ENCODE assay signal across 1 cellular context in the genomic region with DNA sequence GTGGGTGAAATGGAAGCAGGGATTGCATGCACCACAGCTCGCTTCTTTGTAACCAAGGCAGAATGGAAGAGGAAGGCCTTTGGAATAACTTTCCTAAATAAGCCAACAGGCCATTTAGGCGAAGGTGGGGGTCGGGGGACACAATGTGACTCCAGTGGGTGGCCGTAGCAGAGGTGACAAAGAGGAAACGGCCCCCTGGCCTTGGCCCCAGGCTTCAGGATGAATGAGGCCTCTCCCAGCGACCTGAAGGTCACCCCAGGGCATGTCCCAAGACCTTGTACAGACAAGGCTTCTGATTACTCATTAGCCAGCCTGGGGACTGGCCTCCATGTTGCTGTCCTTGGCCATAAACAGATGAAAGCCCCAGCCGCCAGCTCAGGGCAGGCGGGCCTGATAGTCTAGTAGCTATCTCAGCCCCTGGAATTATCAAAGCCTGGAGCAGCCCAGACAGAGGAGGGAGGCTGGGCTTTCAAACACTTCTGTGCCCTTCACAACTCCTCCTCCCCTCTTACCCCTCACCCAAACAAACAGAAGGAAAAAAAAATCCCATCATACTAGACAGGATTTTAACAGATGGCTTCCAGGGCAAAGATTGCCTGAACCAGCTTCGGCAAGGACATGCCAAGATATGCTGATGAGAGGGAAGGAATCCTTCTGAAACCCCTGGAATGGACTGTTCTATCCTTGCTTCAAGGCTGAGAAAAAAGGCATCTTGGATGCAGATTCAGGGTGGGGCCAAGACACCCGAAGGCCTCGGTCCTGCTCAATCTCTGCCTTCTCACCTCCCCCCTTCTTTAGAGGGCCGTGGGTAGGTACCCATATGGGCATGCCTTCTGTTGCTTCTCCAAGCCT.
A peak's percentile ranks its signal among the peaks of the same experiment; 100 is the strongest.
TF ChIP-seq lines count a peak whose summit lies in the region.

No MANE protein-coding gene starts in this region.

TF ChIP-seq in HepG2, 621 proteins besides CTCF, POLR2A, EP300 and RAD21 (continued from another document and continues in another):
- TF ChIP-seq RFX1 (IDR thresholded peaks at IDR 0.05) (no peak), HOXA3 (CRISPR knock-in tag; IDR thresholded peaks at IDR 0.05) (peak; percentile 97), ZSCAN29 (CRISPR knock-in tag; conservative IDR thresholded peaks at IDR 0.05) (no peak; the same call in 1 of the 2 replicates), ARHGAP35 (CRISPR knock-in tag; IDR thresholded peaks at IDR 0.05; ENCODE audit: borderline replicate concordance) (no peak), ZNF234 (CRISPR knock-in tag; conservative IDR thresholded peaks at IDR 0.05) (no peak), KDM2A (CRISPR knock-in tag; IDR thresholded peaks at IDR 0.05; ENCODE audit: borderline replicate concordance, low read depth) (no peak; the same call in 1 of the 2 replicates), AKAP8 (CRISPR knock-in tag; IDR thresholded peaks at IDR 0.05) (peak; percentile 71; the same call in 1 of the 2 replicates), SMARCE1 (IDR thresholded peaks at IDR 0.05; ENCODE audit: borderline replicate concordance) (no peak), SOX6 (IDR thresholded peaks at IDR 0.05) (no peak), SOX6 (CRISPR knock-in tag; IDR thresholded peaks at IDR 0.05) (peak; percentile 99), ATF1 (CRISPR knock-in tag; IDR thresholded peaks at IDR 0.05) (peak; percentile 18; the same call in 1 of the 2 replicates), ZBTB8A (CRISPR knock-in tag; IDR thresholded peaks at IDR 0.05; ENCODE audit: borderline replicate concordance, low read depth) (no peak), DR1 (CRISPR knock-in tag; IDR thresholded peaks at IDR 0.05) (peak; percentile 22; the same call in 1 of the 2 replicates), WIZ (CRISPR knock-in tag; IDR thresholded peaks at IDR 0.05) (no peak), PTBP1 (IDR thresholded peaks at IDR 0.05; ENCODE audit: low read depth, low read length, poor library complexity, severe bottlenecking) (no peak), DNMT3B (CRISPR knock-in tag; conservative IDR thresholded peaks at IDR 0.05) (no peak; the same call in 1 of the 2 replicates), ZNF605 (CRISPR knock-in tag; IDR thresholded peaks at IDR 0.05) (peak; percentile 72), SOX5 (CRISPR knock-in tag; IDR thresholded peaks at IDR 0.05; ENCODE audit: borderline replicate concordance) (peak; percentile 93), NR2C2 (CRISPR knock-in tag; IDR thresholded peaks at IDR 0.05; ENCODE audit: borderline replicate concordance) (peak; percentile 80), SPEN (CRISPR knock-in tag; IDR thresholded peaks at IDR 0.05; ENCODE audit: low read depth) (peak; percentile 45; the same call in 1 of the 2 replicates), NR1H2 (CRISPR knock-in tag; IDR thresholded peaks at IDR 0.05; ENCODE audit: borderline replicate concordance, low read depth) (peak; percentile 21; the same call in 1 of the 2 replicates), RELA (CRISPR knock-in tag; IDR thresholded peaks at IDR 0.05) (no peak), FOXO1 (CRISPR knock-in tag; IDR thresholded peaks at IDR 0.05) (peak; percentile 95), HDAC1 (CRISPR knock-in tag; IDR thresholded peaks at IDR 0.05) (peak; percentile 95), GTF2F1 (IDR thresholded peaks at IDR 0.05; ENCODE audit: low read length) (no peak), HMG20B (CRISPR knock-in tag; conservative IDR thresholded peaks at IDR 0.05) (peak; percentile 68; the same call in 1 of the 2 replicates), ONECUT2 (CRISPR knock-in tag; IDR thresholded peaks at IDR 0.05) (no peak), FOXA1 (IDR thresholded peaks at IDR 0.05) (no peak), FOXA1 (CRISPR knock-in tag; IDR thresholded peaks at IDR 0.05) (peak; percentile 74), ZNF768 (CRISPR knock-in tag; IDR thresholded peaks at IDR 0.05) (no peak; the same call in 1 of the 2 replicates), ZFY (CRISPR knock-in tag; IDR thresholded peaks at IDR 0.05) (peak; percentile 74)
- TF ChIP-seq, protein P1, sequence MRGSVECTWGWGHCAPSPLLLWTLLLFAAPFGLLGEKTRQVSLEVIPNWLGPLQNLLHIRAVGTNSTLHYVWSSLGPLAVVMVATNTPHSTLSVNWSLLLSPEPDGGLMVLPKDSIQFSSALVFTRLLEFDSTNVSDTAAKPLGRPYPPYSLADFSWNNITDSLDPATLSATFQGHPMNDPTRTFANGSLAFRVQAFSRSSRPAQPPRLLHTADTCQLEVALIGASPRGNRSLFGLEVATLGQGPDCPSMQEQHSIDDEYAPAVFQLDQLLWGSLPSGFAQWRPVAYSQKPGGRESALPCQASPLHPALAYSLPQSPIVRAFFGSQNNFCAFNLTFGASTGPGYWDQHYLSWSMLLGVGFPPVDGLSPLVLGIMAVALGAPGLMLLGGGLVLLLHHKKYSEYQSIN (CRISPR knock-in tag; IDR thresholded peaks at IDR 0.05; ENCODE audit: borderline replicate concordance): no peak
- TF ChIP-seq, protein P2, sequence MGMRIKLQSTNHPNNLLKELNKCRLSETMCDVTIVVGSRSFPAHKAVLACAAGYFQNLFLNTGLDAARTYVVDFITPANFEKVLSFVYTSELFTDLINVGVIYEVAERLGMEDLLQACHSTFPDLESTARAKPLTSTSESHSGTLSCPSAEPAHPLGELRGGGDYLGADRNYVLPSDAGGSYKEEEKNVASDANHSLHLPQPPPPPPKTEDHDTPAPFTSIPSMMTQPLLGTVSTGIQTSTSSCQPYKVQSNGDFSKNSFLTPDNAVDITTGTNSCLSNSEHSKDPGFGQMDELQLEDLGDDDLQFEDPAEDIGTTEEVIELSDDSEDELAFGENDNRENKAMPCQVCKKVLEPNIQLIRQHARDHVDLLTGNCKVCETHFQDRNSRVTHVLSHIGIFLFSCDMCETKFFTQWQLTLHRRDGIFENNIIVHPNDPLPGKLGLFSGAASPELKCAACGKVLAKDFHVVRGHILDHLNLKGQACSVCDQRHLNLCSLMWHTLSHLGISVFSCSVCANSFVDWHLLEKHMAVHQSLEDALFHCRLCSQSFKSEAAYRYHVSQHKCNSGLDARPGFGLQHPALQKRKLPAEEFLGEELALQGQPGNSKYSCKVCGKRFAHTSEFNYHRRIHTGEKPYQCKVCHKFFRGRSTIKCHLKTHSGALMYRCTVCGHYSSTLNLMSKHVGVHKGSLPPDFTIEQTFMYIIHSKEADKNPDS (CRISPR knock-in tag; IDR thresholded peaks at IDR 0.05): no peak
- TF ChIP-seq, protein P3, sequence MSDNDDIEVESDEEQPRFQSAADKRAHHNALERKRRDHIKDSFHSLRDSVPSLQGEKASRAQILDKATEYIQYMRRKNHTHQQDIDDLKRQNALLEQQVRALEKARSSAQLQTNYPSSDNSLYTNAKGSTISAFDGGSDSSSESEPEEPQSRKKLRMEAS (IDR thresholded peaks at IDR 0.05): peak; percentile 55
- TF ChIP-seq, protein P4, sequence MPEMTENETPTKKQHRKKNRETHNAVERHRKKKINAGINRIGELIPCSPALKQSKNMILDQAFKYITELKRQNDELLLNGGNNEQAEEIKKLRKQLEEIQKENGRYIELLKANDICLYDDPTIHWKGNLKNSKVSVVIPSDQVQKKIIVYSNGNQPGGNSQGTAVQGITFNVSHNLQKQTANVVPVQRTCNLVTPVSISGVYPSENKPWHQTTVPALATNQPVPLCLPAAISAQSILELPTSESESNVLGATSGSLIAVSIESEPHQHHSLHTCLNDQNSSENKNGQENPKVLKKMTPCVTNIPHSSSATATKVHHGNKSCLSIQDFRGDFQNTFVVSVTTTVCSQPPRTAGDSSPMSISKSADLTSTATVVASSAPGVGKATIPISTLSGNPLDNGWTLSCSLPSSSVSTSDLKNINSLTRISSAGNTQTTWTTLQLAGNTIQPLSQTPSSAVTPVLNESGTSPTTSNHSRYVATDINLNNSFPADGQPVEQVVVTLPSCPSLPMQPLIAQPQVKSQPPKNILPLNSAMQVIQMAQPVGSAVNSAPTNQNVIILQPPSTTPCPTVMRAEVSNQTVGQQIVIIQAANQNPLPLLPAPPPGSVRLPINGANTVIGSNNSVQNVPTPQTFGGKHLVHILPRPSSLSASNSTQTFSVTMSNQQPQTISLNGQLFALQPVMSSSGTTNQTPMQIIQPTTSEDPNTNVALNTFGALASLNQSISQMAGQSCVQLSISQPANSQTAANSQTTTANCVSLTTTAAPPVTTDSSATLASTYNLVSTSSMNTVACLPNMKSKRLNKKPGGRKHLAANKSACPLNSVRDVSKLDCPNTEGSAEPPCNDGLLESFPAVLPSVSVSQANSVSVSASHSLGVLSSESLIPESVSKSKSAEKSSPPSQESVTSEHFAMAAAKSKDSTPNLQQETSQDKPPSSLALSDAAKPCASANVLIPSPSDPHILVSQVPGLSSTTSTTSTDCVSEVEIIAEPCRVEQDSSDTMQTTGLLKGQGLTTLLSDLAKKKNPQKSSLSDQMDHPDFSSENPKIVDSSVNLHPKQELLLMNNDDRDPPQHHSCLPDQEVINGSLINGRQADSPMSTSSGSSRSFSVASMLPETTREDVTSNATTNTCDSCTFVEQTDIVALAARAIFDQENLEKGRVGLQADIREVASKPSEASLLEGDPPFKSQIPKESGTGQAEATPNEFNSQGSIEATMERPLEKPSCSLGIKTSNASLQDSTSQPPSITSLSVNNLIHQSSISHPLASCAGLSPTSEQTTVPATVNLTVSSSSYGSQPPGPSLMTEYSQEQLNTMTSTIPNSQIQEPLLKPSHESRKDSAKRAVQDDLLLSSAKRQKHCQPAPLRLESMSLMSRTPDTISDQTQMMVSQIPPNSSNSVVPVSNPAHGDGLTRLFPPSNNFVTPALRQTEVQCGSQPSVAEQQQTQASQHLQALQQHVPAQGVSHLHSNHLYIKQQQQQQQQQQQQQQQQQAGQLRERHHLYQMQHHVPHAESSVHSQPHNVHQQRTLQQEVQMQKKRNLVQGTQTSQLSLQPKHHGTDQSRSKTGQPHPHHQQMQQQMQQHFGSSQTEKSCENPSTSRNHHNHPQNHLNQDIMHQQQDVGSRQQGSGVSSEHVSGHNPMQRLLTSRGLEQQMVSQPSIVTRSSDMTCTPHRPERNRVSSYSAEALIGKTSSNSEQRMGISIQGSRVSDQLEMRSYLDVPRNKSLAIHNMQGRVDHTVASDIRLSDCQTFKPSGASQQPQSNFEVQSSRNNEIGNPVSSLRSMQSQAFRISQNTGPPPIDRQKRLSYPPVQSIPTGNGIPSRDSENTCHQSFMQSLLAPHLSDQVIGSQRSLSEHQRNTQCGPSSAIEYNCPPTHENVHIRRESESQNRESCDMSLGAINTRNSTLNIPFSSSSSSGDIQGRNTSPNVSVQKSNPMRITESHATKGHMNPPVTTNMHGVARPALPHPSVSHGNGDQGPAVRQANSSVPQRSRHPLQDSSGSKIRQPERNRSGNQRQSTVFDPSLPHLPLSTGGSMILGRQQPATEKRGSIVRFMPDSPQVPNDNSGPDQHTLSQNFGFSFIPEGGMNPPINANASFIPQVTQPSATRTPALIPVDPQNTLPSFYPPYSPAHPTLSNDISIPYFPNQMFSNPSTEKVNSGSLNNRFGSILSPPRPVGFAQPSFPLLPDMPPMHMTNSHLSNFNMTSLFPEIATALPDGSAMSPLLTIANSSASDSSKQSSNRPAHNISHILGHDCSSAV (CRISPR knock-in tag; IDR thresholded peaks at IDR 0.05; ENCODE audit: borderline replicate concordance): no peak
- TF ChIP-seq, protein P5, sequence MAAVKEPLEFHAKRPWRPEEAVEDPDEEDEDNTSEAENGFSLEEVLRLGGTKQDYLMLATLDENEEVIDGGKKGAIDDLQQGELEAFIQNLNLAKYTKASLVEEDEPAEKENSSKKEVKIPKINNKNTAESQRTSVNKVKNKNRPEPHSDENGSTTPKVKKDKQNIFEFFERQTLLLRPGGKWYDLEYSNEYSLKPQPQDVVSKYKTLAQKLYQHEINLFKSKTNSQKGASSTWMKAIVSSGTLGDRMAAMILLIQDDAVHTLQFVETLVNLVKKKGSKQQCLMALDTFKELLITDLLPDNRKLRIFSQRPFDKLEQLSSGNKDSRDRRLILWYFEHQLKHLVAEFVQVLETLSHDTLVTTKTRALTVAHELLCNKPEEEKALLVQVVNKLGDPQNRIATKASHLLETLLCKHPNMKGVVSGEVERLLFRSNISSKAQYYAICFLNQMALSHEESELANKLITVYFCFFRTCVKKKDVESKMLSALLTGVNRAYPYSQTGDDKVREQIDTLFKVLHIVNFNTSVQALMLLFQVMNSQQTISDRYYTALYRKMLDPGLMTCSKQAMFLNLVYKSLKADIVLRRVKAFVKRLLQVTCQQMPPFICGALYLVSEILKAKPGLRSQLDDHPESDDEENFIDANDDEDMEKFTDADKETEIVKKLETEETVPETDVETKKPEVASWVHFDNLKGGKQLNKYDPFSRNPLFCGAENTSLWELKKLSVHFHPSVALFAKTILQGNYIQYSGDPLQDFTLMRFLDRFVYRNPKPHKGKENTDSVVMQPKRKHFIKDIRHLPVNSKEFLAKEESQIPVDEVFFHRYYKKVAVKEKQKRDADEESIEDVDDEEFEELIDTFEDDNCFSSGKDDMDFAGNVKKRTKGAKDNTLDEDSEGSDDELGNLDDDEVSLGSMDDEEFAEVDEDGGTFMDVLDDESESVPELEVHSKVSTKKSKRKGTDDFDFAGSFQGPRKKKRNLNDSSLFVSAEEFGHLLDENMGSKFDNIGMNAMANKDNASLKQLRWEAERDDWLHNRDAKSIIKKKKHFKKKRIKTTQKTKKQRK (IDR thresholded peaks at IDR 0.05; ENCODE audit: low read length): no peak
- TF ChIP-seq, protein P6, sequence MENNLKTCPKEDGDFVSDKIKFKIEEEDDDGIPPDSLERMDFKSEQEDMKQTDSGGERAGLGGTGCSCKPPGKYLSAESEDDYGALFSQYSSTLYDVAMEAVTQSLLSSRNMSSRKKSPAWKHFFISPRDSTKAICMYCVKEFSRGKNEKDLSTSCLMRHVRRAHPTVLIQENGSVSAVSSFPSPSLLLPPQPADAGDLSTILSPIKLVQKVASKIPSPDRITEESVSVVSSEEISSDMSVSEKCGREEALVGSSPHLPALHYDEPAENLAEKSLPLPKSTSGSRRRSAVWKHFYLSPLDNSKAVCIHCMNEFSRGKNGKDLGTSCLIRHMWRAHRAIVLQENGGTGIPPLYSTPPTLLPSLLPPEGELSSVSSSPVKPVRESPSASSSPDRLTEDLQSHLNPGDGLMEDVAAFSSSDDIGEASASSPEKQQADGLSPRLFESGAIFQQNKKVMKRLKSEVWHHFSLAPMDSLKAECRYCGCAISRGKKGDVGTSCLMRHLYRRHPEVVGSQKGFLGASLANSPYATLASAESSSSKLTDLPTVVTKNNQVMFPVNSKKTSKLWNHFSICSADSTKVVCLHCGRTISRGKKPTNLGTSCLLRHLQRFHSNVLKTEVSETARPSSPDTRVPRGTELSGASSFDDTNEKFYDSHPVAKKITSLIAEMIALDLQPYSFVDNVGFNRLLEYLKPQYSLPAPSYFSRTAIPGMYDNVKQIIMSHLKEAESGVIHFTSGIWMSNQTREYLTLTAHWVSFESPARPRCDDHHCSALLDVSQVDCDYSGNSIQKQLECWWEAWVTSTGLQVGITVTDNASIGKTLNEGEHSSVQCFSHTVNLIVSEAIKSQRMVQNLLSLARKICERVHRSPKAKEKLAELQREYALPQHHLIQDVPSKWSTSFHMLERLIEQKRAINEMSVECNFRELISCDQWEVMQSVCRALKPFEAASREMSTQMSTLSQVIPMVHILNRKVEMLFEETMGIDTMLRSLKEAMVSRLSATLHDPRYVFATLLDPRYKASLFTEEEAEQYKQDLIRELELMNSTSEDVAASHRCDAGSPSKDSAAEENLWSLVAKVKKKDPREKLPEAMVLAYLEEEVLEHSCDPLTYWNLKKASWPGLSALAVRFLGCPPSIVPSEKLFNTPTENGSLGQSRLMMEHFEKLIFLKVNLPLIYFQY (CRISPR knock-in tag; IDR thresholded peaks at IDR 0.05; ENCODE audit: borderline replicate concordance): peak; percentile 49; the same call in 1 of the 2 replicates
